In genomic region chr15:56917652-56918045, GRCh38 we compare ENCODE assay signal across 8 cellular contexts. TPM values are rescaled to one million over a fixed set of nuclear protein-coding genes. Genes with fewer than 3 reads are reported as not detected.
DNase-seq lines count a peak whose midpoint lies in the region; ATAC-seq and TF ChIP-seq lines count a peak whose summit lies in the region.

No MANE protein-coding gene starts in this region.

- no peaks in the 10 kb centered on the region; the same call in 1 of the 2 replicates for H3K27me3 ChIP-seq in HUES6 (ENCODE audit: control insufficient read depth, insufficient read depth, low read length)
- H3K27me3 ChIP-seq in brain microvascular endothelial cell (replicated peaks), result no peaks in the 10 kb centered on the region
- H3K27me3 ChIP-seq in subcutaneous abdominal adipose tissue (ENCODE audit: control insufficient read depth in 5 of 5, insufficient read depth in 4 of 5, low read length in 5 of 5), result no peaks in the 10 kb centered on the region

- H3K9ac ChIP-seq in HUES6 (ENCODE audit: low read length) (peak overlapping the region; percentile 99), subcutaneous abdominal adipose tissue (ENCODE audit: low read length in 5 of 5) (peak overlapping the region; percentile 35 to 98 (median 96))

- H3K36me3 ChIP-seq in HUES6 (ENCODE audit: control insufficient read depth, insufficient read depth, low read length), result peaks cover 17% of the 10 kb centered on the region
- no peaks in the 10 kb centered on the region for H3K36me3 ChIP-seq in brain microvascular endothelial cell (replicated peaks)
- no peaks in the 10 kb centered on the region for H3K36me3 ChIP-seq in subcutaneous abdominal adipose tissue (ENCODE audit: control insufficient read depth in 5 of 5, insufficient read depth in 5 of 5, low read length in 5 of 5)

- TF ChIP-seq CTCF in brain microvascular endothelial cell (IDR thresholded peaks at IDR 0.05; ENCODE audit: low read depth, low read length, missing control alignments), result no peak

- in situ Hi-C loops in brain microvascular endothelial cell (cut with HindIII; ENCODE audit: low pct_ligation_motif_present, low sequenced_read_pairs), result no loop called here

- H3K27ac ChIP-seq in HUES6 (ENCODE audit: low read depth, low read length), result peak overlapping the region; percentile 97; the same call in 1 of the 2 replicates
- H3K27ac ChIP-seq in brain microvascular endothelial cell, result peak overlapping the region; percentile 83
- peak overlapping the region; percentile 93 for H3K27ac ChIP-seq in subcutaneous abdominal adipose tissue (ENCODE audit: low read depth, low read length)

- DNase-seq in COR-L47 (lab: John Stamatoyannopoulos, UW) (peak; percentile 28), brain microvascular endothelial cell (no peak), left lobe of liver (ENCODE audit: low spot score) (no peak), DMS153 treated with DMSO at 0.1 percent for 48 hours (lab: John Stamatoyannopoulos, UW; ENCODE audit: unreplicated experiment) (no peak)

- peak overlapping the region; percentile 78 for H3K4me3 ChIP-seq in HUES6 (ENCODE audit: low read depth, low read length)
- peak overlapping the region; percentile 83 for H3K4me3 ChIP-seq in brain microvascular endothelial cell (ENCODE audit: low read depth, low read length)
- peak overlapping the region; percentile 86 to 92 (median 89) for H3K4me3 ChIP-seq in subcutaneous abdominal adipose tissue (ENCODE audit: low read depth in 1 of 5, low read length in 5 of 5)

- H3K9me3 ChIP-seq in HUES6 (ENCODE audit: control insufficient read depth, insufficient read depth, low read depth, low read length) (no peaks in the 10 kb centered on the region), subcutaneous abdominal adipose tissue (ENCODE audit: control insufficient read depth in 5 of 5, low read length in 5 of 5) (no peaks in the 10 kb centered on the region)

- H3K4me1 ChIP-seq in HUES6 (ENCODE audit: control insufficient read depth, insufficient read depth, low read length) (peaks cover 13% of the 10 kb centered on the region), subcutaneous abdominal adipose tissue (ENCODE audit: control insufficient read depth in 5 of 5, insufficient read depth in 5 of 5, low read length in 5 of 5) (peaks cover 5 to 34% (median 32%) of the 10 kb centered on the region in 5 donors)

- ATAC-seq in left lobe of liver, result peak; percentile 14
- no peak for ATAC-seq in GM19035 (IDR thresholded peaks at IDR 0.05; ENCODE audit: unreplicated experiment)
- no peak for ATAC-seq in HG02981 (IDR thresholded peaks at IDR 0.05; ENCODE audit: unreplicated experiment)

RNA-seq across cellular contexts. Expression of gene TCF12, which starts 0.8 kb away (rescaled TPM):
- 29.8 TPM for total RNA-seq in left lobe of liver
